Comparison of ENCODE assay signal across 14 cellular contexts in the genomic region with DNA sequence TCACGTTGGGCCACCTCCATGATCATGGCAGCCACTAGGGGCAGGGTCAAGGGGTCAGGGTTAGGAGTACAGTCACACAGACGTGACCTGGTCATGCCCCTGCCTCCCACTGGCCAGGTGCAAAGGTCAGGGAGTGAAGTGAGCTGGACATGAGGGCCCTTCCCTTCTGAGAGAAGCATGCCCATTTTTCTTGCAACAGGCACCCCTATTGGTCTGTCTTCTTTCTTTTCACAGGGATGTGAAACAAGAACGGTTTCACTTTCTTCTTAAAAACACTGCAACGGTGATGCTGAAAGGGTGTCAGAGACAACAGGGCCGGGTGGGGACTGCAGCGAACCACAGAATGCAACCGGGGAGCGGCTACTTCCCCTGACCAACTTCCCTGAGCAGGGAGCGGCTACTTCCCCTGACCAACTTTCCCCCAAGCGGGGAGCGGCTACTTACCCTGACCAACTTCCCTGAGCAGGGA. TPM values are rescaled to one million over a fixed set of nuclear protein-coding genes. Genes with fewer than 3 reads are reported as not detected.
DNase-seq lines count a peak whose midpoint lies in the region; ATAC-seq and TF ChIP-seq lines count a peak whose summit lies in the region.
"Had no signal": no experiment of that assay in that cellular context is flagged by ENCODE, and none has a peak within 500 bp of the region (broad histone marks: within the 10 kb centered on the region; RNA-seq: fewer than 3 reads in every experiment).

No MANE protein-coding gene starts in this region.

- peak; percentile 42 for ATAC-seq in left colon
- peak; percentile 61 to 65 for ATAC-seq in stimulated activated naive B cell treated with anti-CD40 and anti-IgM and Interleukin-4, amounts not matched to agents 10 μg/mL and 1 μg/mL and 100 μg/mL, for 72 hours (replicated peaks)
- no peak for ATAC-seq in activated CD8-positive, alpha-beta T cell treated with anti-CD3 and anti-CD28 coated beads, Interleukin-2, amount 10 ng/mL, durations not matched to agents 7 days and 5 days

- peaks cover 9 to 24% of the 10 kb centered on the region in 2 donors for H3K4me1 Mint-ChIP-seq in stimulated activated naive B cell treated with anti-CD40 and anti-IgM and Interleukin-4, amounts not matched to agents 10 μg/mL and 1 μg/mL and 100 μg/mL, for 72 hours
- no peaks in the 10 kb centered on the region for H3K4me1 Mint-ChIP-seq in activated CD8-positive, alpha-beta T cell treated with anti-CD3 and anti-CD28 coated beads, Interleukin-2, amount 10 ng/mL, durations not matched to agents 7 days and 5 days (ENCODE audit: low read depth)

- intact Hi-C loops in ascending aorta (cut with DNase I) (no loop called here), left colon (cut with DNase I, micrococcal nuclease) (no loop called here)

- no peaks in the 10 kb centered on the region for H3K9me3 ChIP-seq in ascending aorta
- H3K9me3 ChIP-seq: BE2C had no signal

- no peak overlapping the region for H3K4me3 ChIP-seq in ascending aorta

- no peaks in the 10 kb centered on the region for H3K36me3 ChIP-seq in ascending aorta
- H3K36me3 ChIP-seq: BE2C had no signal

- H3K27me3 Mint-ChIP-seq in stimulated activated naive B cell treated with anti-CD40 and anti-IgM and Interleukin-4, amounts not matched to agents 10 μg/mL and 1 μg/mL and 100 μg/mL, for 72 hours: peaks cover 9 to 28% of the 10 kb centered on the region in 2 donors
- H3K27me3 Mint-ChIP-seq in activated CD8-positive, alpha-beta T cell treated with anti-CD3 and anti-CD28 coated beads, Interleukin-2, amount 10 ng/mL, durations not matched to agents 7 days and 5 days (ENCODE audit: low read depth): peaks cover 7% of the 10 kb centered on the region

- POLR2A ChIA-PET in activated CD8-positive, alpha-beta T cell treated with anti-CD3 and anti-CD28 coated beads, Interleukin-2, amount 10 ng/mL, durations not matched to agents 7 days and 5 days (lab: Charles Lee): no interaction called here

- H3K27ac Mint-ChIP-seq in stimulated activated naive B cell treated with anti-CD40 and anti-IgM and Interleukin-4, amounts not matched to agents 10 μg/mL and 1 μg/mL and 100 μg/mL, for 72 hours: no peak overlapping the region
- no peak overlapping the region for H3K27ac Mint-ChIP-seq in activated CD8-positive, alpha-beta T cell treated with anti-CD3 and anti-CD28 coated beads, Interleukin-2, amount 10 ng/mL, durations not matched to agents 7 days and 5 days
- H3K27ac Mint-ChIP-seq: activated T-cell treated with anti-CD3 and anti-CD28 coated beads, Interleukin-2, amount 50 U/mL, for 24 hours had no signal

- no peaks in the 10 kb centered on the region for H3K9me3 Mint-ChIP-seq in stimulated activated naive B cell treated with anti-CD40 and anti-IgM and Interleukin-4, amounts not matched to agents 10 μg/mL and 1 μg/mL and 100 μg/mL, for 72 hours
- no peaks in the 10 kb centered on the region for H3K9me3 Mint-ChIP-seq in activated CD8-positive, alpha-beta T cell treated with anti-CD3 and anti-CD28 coated beads, Interleukin-2, amount 10 ng/mL, durations not matched to agents 7 days and 5 days (ENCODE audit: insufficient read depth)
- H3K9me3 Mint-ChIP-seq: activated T-cell treated with anti-CD3 and anti-CD28 coated beads, Interleukin-2, amount 50 U/mL, for 24 hours had no signal

- H3K4me3 Mint-ChIP-seq in stimulated activated naive B cell treated with anti-CD40 and anti-IgM and Interleukin-4, amounts not matched to agents 10 μg/mL and 1 μg/mL and 100 μg/mL, for 72 hours: no peak overlapping the region
- no peak overlapping the region for H3K4me3 Mint-ChIP-seq in activated CD8-positive, alpha-beta T cell treated with anti-CD3 and anti-CD28 coated beads, Interleukin-2, amount 10 ng/mL, durations not matched to agents 7 days and 5 days
- H3K4me3 Mint-ChIP-seq: activated T-cell treated with anti-CD3 and anti-CD28 coated beads, Interleukin-2, amount 50 U/mL, for 24 hours had no signal

- H3K27me3 ChIP-seq in ascending aorta: no peaks in the 10 kb centered on the region
- H3K27me3 ChIP-seq: BE2C had no signal

- peaks cover 0 to 2% of the 10 kb centered on the region in 2 donors for H3K36me3 Mint-ChIP-seq in stimulated activated naive B cell treated with anti-CD40 and anti-IgM and Interleukin-4, amounts not matched to agents 10 μg/mL and 1 μg/mL and 100 μg/mL, for 72 hours
- H3K36me3 Mint-ChIP-seq in activated CD8-positive, alpha-beta T cell treated with anti-CD3 and anti-CD28 coated beads, Interleukin-2, amount 10 ng/mL, durations not matched to agents 7 days and 5 days (ENCODE audit: low read depth): no peaks in the 10 kb centered on the region

- CTCF ChIA-PET in activated CD8-positive, alpha-beta T cell treated with anti-CD3 and anti-CD28 coated beads, Interleukin-2, amount 10 ng/mL, durations not matched to agents 7 days and 5 days (lab: Charles Lee): no interaction called here

- H3K27ac ChIP-seq in ascending aorta: peak overlapping the region; percentile 5 to 58
- H3K27ac ChIP-seq: VCaP had no signal

- in situ Hi-C loops in GM13976 (cut with MboI; ENCODE audit: low sequenced_read_pairs, unreplicated experiment): no loop called here

- DNase-seq in GM13976 (ENCODE audit: low spot score) (peak; percentile 52), ascending aorta (ENCODE audit: low spot score in 2 of 2) (peak in 1 of 2 donors; percentile 57), left colon (peak; percentile 30 to 36), NCI-H345 (lab: John Stamatoyannopoulos, UW) (no peak)
- no peak for DNase-seq in stimulated activated naive B cell treated with anti-CD40 and anti-IgM and Interleukin-4, amounts not matched to agents 10 μg/mL and 1 μg/mL and 100 μg/mL, for 72 hours
- DNase-seq in activated naive CD4-positive, alpha-beta T cell (lab: John Stamatoyannopoulos, UW): no peak
- no peak for DNase-seq in activated CD8-positive, alpha-beta T cell treated with anti-CD3 and anti-CD28 coated beads, Interleukin-2, amount 10 ng/mL, durations not matched to agents 7 days and 5 days
- DNase-seq in stimulated activated CD4-positive, alpha-beta T cell treated with anti-CD3 and anti-CD28 coated beads, Interleukin-2, amount 100 ng/mL, for 24 hours: no peak
- DNase-seq: activated T-cell treated with anti-CD3 and anti-CD28 coated beads, Interleukin-2, amount 50 U/mL, for 24 hours; BE2C; NCI-H1092 treated with DMSO at 0.1 percent for 48 hours; NCI-H524; small intestine had no signal

- no peak for TF ChIP-seq CTCF in GM13976 (IDR thresholded peaks at IDR 0.05; ENCODE audit: borderline replicate concordance, control extremely low read depth, extremely low read depth, insufficient read depth, missing control alignments)
- TF ChIP-seq CTCF in ascending aorta (IDR thresholded peaks at IDR 0.05): no peak

- H3K4me1 ChIP-seq in ascending aorta: no peaks in the 10 kb centered on the region
- H3K4me1 ChIP-seq: BE2C had no signal

RNA-seq across cellular contexts. Expression of a gene that starts 52.1 kb away (rescaled TPM):
- total RNA-seq in ascending aorta: 200 TPM
- 1 to 10 TPM; 2.0 to 2.2 TPM for total RNA-seq in left colon
- not detected for total RNA-seq in activated CD8-positive, alpha-beta T cell treated with anti-CD3 and anti-CD28 coated beads, Interleukin-2, amount 10 ng/mL, durations not matched to agents 7 days and 5 days

Comparison
In these comparisons a context has a peak if more than half of its experiments do, and no peak if none do; other contexts are left out.
1. DNase-seq: peak in GM13976 (single experiment) and left colon (2 of 2); none in stimulated activated naive B cell treated with anti-CD40 and anti-IgM and Interleukin-4, amounts not matched to agents 10 μg/mL and 1 μg/mL and 100 μg/mL, for 72 hours (single experiment), activated naive CD4-positive, alpha-beta T cell (0 of 4), activated CD8-positive, alpha-beta T cell treated with anti-CD3 and anti-CD28 coated beads, Interleukin-2, amount 10 ng/mL, durations not matched to agents 7 days and 5 days (single experiment), stimulated activated CD4-positive, alpha-beta T cell treated with anti-CD3 and anti-CD28 coated beads, Interleukin-2, amount 100 ng/mL, for 24 hours (0 of 2) and NCI-H345 (single experiment).
2. RNA of a gene that starts 52.1 kb away (total RNA-seq): 200 TPM in ascending aorta (single experiment); 2.0 to 2.2 TPM in left colon and not detected in activated CD8-positive, alpha-beta T cell treated with anti-CD3 and anti-CD28 coated beads, Interleukin-2, amount 10 ng/mL, durations not matched to agents 7 days and 5 days; every median in the first group is over 10 times any median in the second.